6 cellular contexts compared by ENCODE assay signal in genomic region chr10:13234736-13235135, GRCh38. TPM values are rescaled to one million over a fixed set of nuclear protein-coding genes. Genes with fewer than 3 reads are reported as not detected.
"Had no signal": no experiment of that assay in that cellular context is flagged by ENCODE, and none has a peak within 500 bp of the region (broad histone marks: within the 10 kb centered on the region; RNA-seq: fewer than 3 reads in every experiment).

No MANE protein-coding gene starts in this region.

RNA-seq across cellular contexts. Expression of gene UCMA, which starts 0.6 kb away (rescaled TPM):
- total RNA-seq: HepG2, HT-29, HT1080, IMR-90, K562 had no signal
- polyA plus RNA-seq: HepG2, IgD-negative memory B cell, IMR-90, K562 had no signal
